Comparison of ENCODE assay signal across 14 cellular contexts in the genomic region with DNA sequence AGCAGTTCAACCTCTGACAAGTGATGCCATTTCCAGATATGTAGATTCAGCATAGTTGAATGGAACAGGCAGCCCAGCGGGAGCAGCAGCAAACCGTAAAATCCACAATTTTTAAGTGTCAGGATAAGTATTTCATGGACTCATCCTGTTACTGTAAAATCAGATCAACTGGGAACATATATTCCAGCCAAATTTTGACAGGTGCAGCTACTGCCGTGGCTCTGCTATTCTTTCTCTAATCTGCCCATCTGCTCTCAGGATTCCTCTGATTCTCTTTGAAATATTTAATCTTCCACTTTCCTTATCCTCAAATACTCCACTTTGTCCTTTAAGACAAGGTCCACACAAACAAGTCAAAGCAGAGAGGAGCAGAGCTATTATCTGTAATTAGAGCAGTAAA.
"Had no signal": no experiment of that assay in that cellular context is flagged by ENCODE, and none has a peak within 500 bp of the region (broad histone marks: within the 10 kb centered on the region; RNA-seq: fewer than 3 reads in every experiment).

No MANE protein-coding gene starts in this region.

- DNase-seq: effector CD8-positive, alpha-beta T cell; gastrocnemius medialis; heart right ventricle; hypothalamus; kidney glomerular epithelial cell; naive thymus-derived CD8-positive, alpha-beta T cell; psoas muscle; retina; right lobe of liver; stimulated activated CD4-positive, alpha-beta T cell treated with anti-CD3 and anti-CD28 coated beads, Interleukin-4, amount 100 ng/mL, for 4 hours; stimulated activated naive B cell treated with anti-CD40 and anti-IgM and Interleukin-4, amounts not matched to agents 10 μg/mL and 1 μg/mL and 100 μg/mL, for 72 hours; stimulated activated naive CD8-positive, alpha-beta T cell treated with anti-CD3 and anti-CD28 coated beads, Interleukin-15, amount 100 ng/mL, for 72 hours; testis; upper lobe of right lung had no signal

- ATAC-seq: gastrocnemius medialis; heart right ventricle; naive thymus-derived CD8-positive, alpha-beta T cell; psoas muscle; right lobe of liver; stimulated activated naive B cell treated with anti-CD40 and anti-IgM and Interleukin-4, amounts not matched to agents 10 μg/mL and 1 μg/mL and 100 μg/mL, for 72 hours; stimulated activated naive CD8-positive, alpha-beta T cell treated with anti-CD3 and anti-CD28 coated beads, Interleukin-15, amount 100 ng/mL, for 72 hours; upper lobe of right lung had no signal
